Comparison of ENCODE assay signal across 12 cellular contexts in the genomic region with DNA sequence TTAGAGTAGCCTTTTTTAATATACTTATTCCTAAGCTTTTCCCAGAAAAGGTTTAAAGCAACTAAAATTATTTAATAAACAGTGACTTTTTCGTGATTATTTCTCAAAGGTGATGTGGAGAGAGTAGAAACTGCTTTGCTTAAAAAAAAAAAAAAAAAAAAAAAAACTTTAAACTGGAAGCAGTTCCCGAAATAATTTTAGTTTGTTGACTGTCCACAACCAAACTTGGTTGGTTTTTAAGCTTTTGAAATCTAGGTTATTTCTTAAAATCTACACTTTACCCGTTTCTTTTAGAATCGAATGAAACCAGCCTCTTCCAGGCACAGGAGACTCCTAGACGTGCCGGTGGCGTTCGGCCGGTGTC. TPM values are rescaled to one million over a fixed set of nuclear protein-coding genes. Genes with fewer than 3 reads are reported as not detected.
DNase-seq lines count a peak whose midpoint lies in the region; ATAC-seq, FAIRE-seq and TF ChIP-seq lines count a peak whose summit lies in the region.
"Had no signal": no experiment of that assay in that cellular context is flagged by ENCODE, and none has a peak within 500 bp of the region (broad histone marks: within the 10 kb centered on the region; RNA-seq: fewer than 3 reads in every experiment).

No MANE protein-coding gene starts in this region.

- H3K9ac ChIP-seq in K562 (ENCODE audit: insufficient read depth in 1 of 2, low read depth in 2 of 2, low read length in 2 of 2): peak overlapping the region in 1 of 2 experiments; percentile 64; a peak in 2 of 4 replicates

- no peak overlapping the region for H3K4me2 ChIP-seq in K562 (ENCODE audit: insufficient read depth, low read length)

- in situ Hi-C loops in K562 (cut with MboI): loop anchor here (10.0 kb wide), 1 partner anchor 288 kb away; a partner anchor contains a TSS

- POLR2A ChIA-PET in HEK293 (lab: Yijun Ruan, JAX) (interaction anchor here (0.6 to 1.1 kb wide), 4 partner anchors 107 to 315 kb away, joined by 3 to 7 read pairs (median 5); a partner anchor contains a TSS), K562 (lab: Yijun Ruan, JAX) (interaction anchor here (1.0 kb wide), 1 partner anchor 43 kb away, joined by 3 read pairs; no protein-coding TSS in a partner anchor)

- peaks cover 2 to 10% of the 10 kb centered on the region in 2 experiments; a peak in 1 of 5 replicates for H3K27me3 ChIP-seq in K562 (ENCODE audit: control insufficient read depth in 2 of 2, insufficient read depth in 2 of 2, low read length in 2 of 2)
- peaks cover 0 to 6% of the 10 kb centered on the region in 2 donors for H3K27me3 ChIP-seq in right lobe of liver

- no peak overlapping the region for H3K4me3 ChIP-seq in HEK293 (ENCODE audit: low read depth, low read length)
- no peak overlapping the region for H3K4me3 ChIP-seq in K562
- H3K4me3 ChIP-seq in right lobe of liver: peak overlapping the region in 1 of 3 donors; percentile 11
- no peak overlapping the region for H3K4me3 ChIP-seq in foreskin fibroblast (ENCODE audit: low read depth in 1 of 2, low read length in 2 of 2)

- intact Hi-C loops in K562 (cut with micrococcal nuclease): no loop called here
- intact Hi-C loops in right lobe of liver (cut with DNase I): no loop called here

- H3K36me3 ChIP-seq in HEK293 (ENCODE audit: control insufficient read depth in 2 of 2, insufficient read depth in 1 of 2, low read length in 2 of 2) (peaks cover 0 to 4% of the 10 kb centered on the region in 2 experiments; a peak in 1 of 3 replicates), K562 (ENCODE audit: control insufficient read depth, insufficient read depth, low read length) (no peaks in the 10 kb centered on the region), right lobe of liver (no peaks in the 10 kb centered on the region)

- 40% methylated on average over 9 of the region's 9 CpGs for WGBS in K562 (ENCODE audit: insufficient coverage, low coverage, missing lambda C conversion rate)
- WGBS in right lobe of liver (ENCODE audit: insufficient coverage, low coverage, low lambda C conversion rate, missing lambda C conversion rate): 30% methylated on average over 9 of the region's 9 CpGs

- peaks cover 61% of the 10 kb centered on the region for H3K4me1 ChIP-seq in HEK293 (ENCODE audit: control insufficient read depth, insufficient read depth, low read length)
- peaks cover 3 to 9% of the 10 kb centered on the region in 2 experiments; a peak in 4 of 5 replicates for H3K4me1 ChIP-seq in K562 (replicated peaks in 1 of 2; ENCODE audit: control insufficient read depth in 2 of 2, insufficient read depth in 2 of 2, low read length in 2 of 2)
- no peaks in the 10 kb centered on the region for H3K4me1 ChIP-seq in right lobe of liver

- no peak for TF ChIP-seq RAD21 in K562 (CRISPR knock-in tag; conservative IDR thresholded peaks at IDR 0.05 in 1 of 2, IDR thresholded peaks at IDR 0.05 in 1 of 2)

- TF ChIP-seq CTCF in HEK293 (tag by site-specific recombination; IDR thresholded peaks at IDR 0.05): no peak
- TF ChIP-seq CTCF in K562 (IDR thresholded peaks at IDR 0.05 in 2 of 3, conservative IDR thresholded peaks at IDR 0.05 in 1 of 3; ENCODE audit: insufficient read depth in 2 of 3, low read depth in 1 of 3, low read length in 3 of 3): no peak
- TF ChIP-seq CTCF in right lobe of liver (IDR thresholded peaks at IDR 0.05): no peak
- TF ChIP-seq CTCF in foreskin fibroblast (IDR thresholded peaks at IDR 0.05; ENCODE audit: low read depth, low read length): no peak

- peak overlapping the region; percentile 34 for H3K4me3 Mint-ChIP-seq in stimulated activated effector memory CD8-positive, alpha-beta T cell treated with anti-CD3 and anti-CD28 coated beads, Interleukin-12 subunit alpha, Interleukin-12 subunit beta, amount 100 ng/mL, for 72 hours

- no peaks in the 10 kb centered on the region for H3K79me2 ChIP-seq in K562 (ENCODE audit: control insufficient read depth, insufficient read depth, low read length)

- ATAC-seq in K562 (no peak), right lobe of liver (no peak)
- no peak for ATAC-seq in stimulated activated effector memory CD8-positive, alpha-beta T cell treated with anti-CD3 and anti-CD28 coated beads, Interleukin-12 subunit alpha, Interleukin-12 subunit beta, amount 100 ng/mL, for 72 hours

- no peaks in the 10 kb centered on the region for H3K9me1 ChIP-seq in K562 (ENCODE audit: control insufficient read depth, insufficient read depth, low read length)

- H2AFZ ChIP-seq in K562 (ENCODE audit: low read depth, low read length): no peak overlapping the region

- no peaks in the 10 kb centered on the region for H3K9me3 ChIP-seq in HEK293 (ENCODE audit: control insufficient read depth, insufficient read depth, low read depth, low read length)
- no peaks in the 10 kb centered on the region for H3K9me3 ChIP-seq in K562 (replicated peaks; ENCODE audit: control insufficient read depth, insufficient read depth, low read depth, low read length)
- no peaks in the 10 kb centered on the region for H3K9me3 ChIP-seq in right lobe of liver

- TF ChIP-seq POLR2A in K562 (conservative IDR thresholded peaks at IDR 0.05): no peak
- no peak for TF ChIP-seq POLR2A in right lobe of liver (IDR thresholded peaks at IDR 0.05)

- no peak for TF ChIP-seq EP300 in K562 (IDR thresholded peaks at IDR 0.05; ENCODE audit: low read length)

- H3K27ac ChIP-seq in HEK293 (ENCODE audit: extremely low read depth, low read depth, low read length) (peak overlapping the region; percentile 98), K562 (ENCODE audit: extremely low read depth, low read depth, low read length) (no peak overlapping the region), right lobe of liver (peak overlapping the region; percentile 21 to 31 (median 31))

- peaks cover 6% of the 10 kb centered on the region for H3K4me1 Mint-ChIP-seq in stimulated activated effector memory CD8-positive, alpha-beta T cell treated with anti-CD3 and anti-CD28 coated beads, Interleukin-12 subunit alpha, Interleukin-12 subunit beta, amount 100 ng/mL, for 72 hours

- H3K27ac Mint-ChIP-seq in stimulated activated effector memory CD8-positive, alpha-beta T cell treated with anti-CD3 and anti-CD28 coated beads, Interleukin-12 subunit alpha, Interleukin-12 subunit beta, amount 100 ng/mL, for 72 hours: no peak overlapping the region

- peaks cover 5% of the 10 kb centered on the region for H3K36me3 Mint-ChIP-seq in stimulated activated effector memory CD8-positive, alpha-beta T cell treated with anti-CD3 and anti-CD28 coated beads, Interleukin-12 subunit alpha, Interleukin-12 subunit beta, amount 100 ng/mL, for 72 hours

- no peaks in the 10 kb centered on the region for H3K9me3 Mint-ChIP-seq in stimulated activated effector memory CD8-positive, alpha-beta T cell treated with anti-CD3 and anti-CD28 coated beads, Interleukin-12 subunit alpha, Interleukin-12 subunit beta, amount 100 ng/mL, for 72 hours

- no peak for DNase-seq in K562 (ENCODE audit: extremely low read depth in 1 of 4, low spot score in 3 of 4)
- no peak for DNase-seq in right lobe of liver
- no peak for DNase-seq in stimulated activated effector memory CD8-positive, alpha-beta T cell treated with anti-CD3 and anti-CD28 coated beads, Interleukin-12 subunit alpha, Interleukin-12 subunit beta, amount 100 ng/mL, for 72 hours (ENCODE audit: low spot score in 2 of 2)
- DNase-seq in NCI-H1694 treated with DMSO at 0.1 percent for 48 hours (lab: John Stamatoyannopoulos, UW): no peak
- DNase-seq in foreskin fibroblast: no peak
- DNase-seq in NCI-H774 (lab: John Stamatoyannopoulos, UW): no peak
- no peak for DNase-seq in NCI-H2107 treated with DMSO at 0.1 percent for 48 hours (lab: John Stamatoyannopoulos, UW; ENCODE audit: unreplicated experiment)
- DNase-seq: activated naive CD4-positive, alpha-beta T cell treated with anti-CD3 and anti-CD28 coated beads, Interleukin-2, amount 50 U/mL, for 16 hours; DMS 273 treated with DMSO at 0.1 percent for 48 hours; midbrain; stimulated activated CD4-positive, alpha-beta T cell treated with anti-CD3 and anti-CD28 coated beads, Interleukin-4, amount 100 ng/mL, for 1 hour had no signal

- FAIRE-seq in K562 (lab: Jason Lieb, UNC): no peak

- peaks cover 10% of the 10 kb centered on the region for H4K20me1 ChIP-seq in K562 (replicated peaks; ENCODE audit: control insufficient read depth, insufficient read depth, low read length)

- BruUV-seq in K562 (replicated peaks; lab: Mats Ljungman, UMichigan): no TSS peak

- CTCF ChIA-PET in HEK293 (lab: Yijun Ruan, JAX): interaction anchor here (0.7 to 4.4 kb wide), 9 partner anchors 34 to 304 kb away, joined by 3 to 14 read pairs (median 4); a partner anchor contains a TSS
- CTCF ChIA-PET in K562 (lab: Yijun Ruan, JAX; ENCODE audit: low intra/inter-chr PET ratio): interaction anchor here (0.5 kb wide), 1 partner anchor 167 kb away, joined by 3 read pairs; no protein-coding TSS in a partner anchor

TF ChIP-seq in HEK293, 187 proteins besides CTCF, POLR2A, EP300 and RAD21 (continues in another document):
- TF ChIP-seq ZNF555 (tag by site-specific recombination; conservative IDR thresholded peaks at IDR 0.05) (no peak), KLF9 (tag by site-specific recombination; IDR thresholded peaks at IDR 0.05; ENCODE audit: low read depth) (no peak), ZNF214 (tag by site-specific recombination; IDR thresholded peaks at IDR 0.05; ENCODE audit: borderline replicate concordance) (no peak)

TF ChIP-seq in K562, 482 proteins besides CTCF, POLR2A, EP300 and RAD21:
- TF ChIP-seq GATAD2A (IDR thresholded peaks at IDR 0.05) (no peak), CBX8 (IDR thresholded peaks at IDR 0.05; ENCODE audit: borderline replicate concordance, extremely low read depth, low read depth, low read length, poor library complexity, severe bottlenecking) (peak; percentile 68)
TF ChIP-seq in K562: peak in this region for 1.

RNA-seq across cellular contexts. Expression of a gene that starts 7.2 kb away (rescaled TPM):
- total RNA-seq in K562 (2011; cell fraction: chromatin; rRNA removed; ENCODE audit: low replicate concordance): 5.2 and 12.9 TPM in 2 replicates
- 0.92 and 1.0 TPM in 2 replicates for total RNA-seq in K562 (2011; cell fraction: nucleolus; rRNA removed)
- total RNA-seq in K562 (2011; cell fraction: nucleoplasm; rRNA removed): 3.5 and 4.4 TPM in 2 replicates
- total RNA-seq in K562 (2014; rRNA removed) (4.2 and 5.5 TPM in 2 replicates), K562 (2014; rRNA removed; fragmentation: Illumina TruSeq; extraction: Trizol) (8.3 and 10.4 TPM in 2 replicates), K562 (2015; rRNA removed; fragmentation: Illumina TruSeq; extraction: Trizol) (8.3 and 10.7 TPM in 2 replicates), K562 (2021) (7.9 and 10.9 TPM in 2 replicates), right lobe of liver (10 to 100 TPM in 2 of 6 experiments, 1 to 10 TPM in 4; 4.7 to 19.6 (median 9.0) TPM)
- polyA plus RNA-seq in K562 (2011; rRNA removed) (2.7 and 5.0 TPM in 2 replicates), K562 (2014; fragmentation: Illumina TruSeq; extraction: Trizol) (11.7 and 13.5 TPM in 2 replicates), K562 (2014; fragmentation: Nextera tagmentation; extraction: Ambion mirVana) (1 to 10 TPM; 8.2 to 8.7 TPM), K562 (2014; rRNA removed) (4.6 and 5.5 TPM in 2 replicates)
- polyA plus RNA-seq in K562 (2011; cell fraction: cytosol; rRNA removed): 0.73 and 1.2 TPM in 2 replicates
- 0.67 and 1.3 TPM in 2 replicates for polyA plus RNA-seq in K562 (2011; cell fraction: nucleus; rRNA removed)
- 9.3 and 15.3 TPM in 2 replicates for polyA plus RNA-seq in K562 (2012)
- polyA minus RNA-seq in K562 (2011; rRNA and poly(A)+ RNA removed): 5.2 and 5.3 TPM in 2 replicates
- 8.2 and 9.0 TPM in 2 replicates for polyA minus RNA-seq in K562 (2011; cell fraction: cytosol; rRNA and poly(A)+ RNA removed)
- 3.5 and 4.7 TPM in 2 replicates for polyA minus RNA-seq in K562 (2011; cell fraction: nucleus; rRNA and poly(A)+ RNA removed)
